In genomic region chr7:23298885-23299769, GRCh38 we compare ENCODE assay signal across 8 cellular contexts. TPM values are rescaled to one million over a fixed set of nuclear protein-coding genes. Genes with fewer than 3 reads are reported as not detected.
DNase-seq lines count a peak whose midpoint lies in the region; ATAC-seq and TF ChIP-seq lines count a peak whose summit lies in the region.

TSS of gene MALSU1 (plus strand) at chr7:23299339. CDS start at chr7:23299353, 14 bp downstream.

- H3K9me3 ChIP-seq in testis, result no peaks in the 10 kb centered on the region

- H3K36me3 Mint-ChIP-seq in activated naive CD8-positive, alpha-beta T cell, result peaks cover 14% of the 10 kb centered on the region

- TF ChIP-seq CTCF in GM10248 (IDR thresholded peaks at IDR 0.05; ENCODE audit: control extremely low read depth, extremely low read depth, low read depth, missing control alignments), result no peak
- no peak for TF ChIP-seq CTCF in omental fat pad (IDR thresholded peaks at IDR 0.05)
- TF ChIP-seq CTCF in testis (IDR thresholded peaks at IDR 0.05), result peak in 1 of 3 experiments; percentile 17

- H3K27ac Mint-ChIP-seq in activated naive CD8-positive, alpha-beta T cell, result peak within 1 kb of the TSS; percentile 96

- peak; percentile 28 for TF ChIP-seq POLR2A in testis (IDR thresholded peaks at IDR 0.05)

- DNase-seq in GM10248 (ENCODE audit: extremely low spot score) (peak; percentile 96), NCI-H1105 (lab: John Stamatoyannopoulos, UW) (peak; percentile 97), SKM-1 treated with dmso at 0.1 percent for 144 hours (lab: John Stamatoyannopoulos, UW; ENCODE audit: unreplicated experiment) (peak; percentile 98), glomerular visceral epithelial cell (ENCODE audit: extremely low spot score) (peak; percentile 93), omental fat pad (ENCODE audit: low spot score) (peak; percentile 96), testis (peak; percentile 99)

- no peaks in the 10 kb centered on the region for H3K27me3 ChIP-seq in testis

- H3K4me3 Mint-ChIP-seq in activated naive CD8-positive, alpha-beta T cell, result peak within 1 kb of the TSS; percentile 97

- H3K36me3 ChIP-seq in testis (ENCODE audit: low read depth, missing control alignments), result no peaks in the 10 kb centered on the region

- H3K9me3 Mint-ChIP-seq in activated naive CD8-positive, alpha-beta T cell (ENCODE audit: low read depth), result no peaks in the 10 kb centered on the region

- CTCF ChIA-PET in GM10248 (lab: Yijun Ruan, JAX), result interaction anchor here (0.9 to 11.9 kb wide), 4 partner anchors 11 to 131 kb away, joined by 3 to 132 read pairs (median 4); no protein-coding TSS in a partner anchor

- peaks cover 42% of the 10 kb centered on the region for H3K4me1 Mint-ChIP-seq in activated naive CD8-positive, alpha-beta T cell (ENCODE audit: low read depth)

- peak within 1 kb of the TSS; percentile 73 to 85 for H3K4me3 ChIP-seq in testis

- POLR2A ChIA-PET in GM10248 (lab: Yijun Ruan, JAX), result interaction anchor here (0.8 to 1.0 kb wide), 3 partner anchors 15 to 1793 kb away, joined by 3 to 6 read pairs (median 3); no protein-coding TSS in a partner anchor

- peaks cover 16% of the 10 kb centered on the region for H3K4me1 ChIP-seq in testis

- whole genome bisulfite sequencing in testis, 2 donors, result 1 to 2% methylated on average over 16 to 49 of the region's 59 CpGs

- intact Hi-C loops in testis (cut with DNase I; ENCODE audit: low total_unique reads), result no loop called here

- ATAC-seq in HG02623 (IDR thresholded peaks at IDR 0.05; ENCODE audit: unreplicated experiment) (peak; percentile 98), omental fat pad (ENCODE audit: low FRiP score) (peak; percentile 98)

- peak within 1 kb of the TSS; percentile 66 to 70 for H3K27ac ChIP-seq in testis

- peaks cover 2% of the 10 kb centered on the region for H3K27me3 Mint-ChIP-seq in activated naive CD8-positive, alpha-beta T cell

RNA-seq across cellular contexts. Expression of gene MALSU1, which starts in this region (rescaled TPM):
- 10 to 100 TPM; 42.4 to 70.6 (median 47.2) TPM for total RNA-seq in omental fat pad
- total RNA-seq in testis, result 10 to 100 TPM; 51.8 to 63.8 TPM
- 74.9 TPM for polyA plus RNA-seq in testis (ENCODE audit: insufficient read depth, low read depth, low replicate concordance)

Comparison
In these comparisons a context has a peak if more than half of its experiments do, and no peak if none do; other contexts are left out.
1. Peak in every context shown above with its lines: DNase-seq, ATAC-seq, H3K4me3 ChIP-seq and H3K27ac ChIP-seq.